ENCODE assay signal across 8 cellular contexts in the genomic region with DNA sequence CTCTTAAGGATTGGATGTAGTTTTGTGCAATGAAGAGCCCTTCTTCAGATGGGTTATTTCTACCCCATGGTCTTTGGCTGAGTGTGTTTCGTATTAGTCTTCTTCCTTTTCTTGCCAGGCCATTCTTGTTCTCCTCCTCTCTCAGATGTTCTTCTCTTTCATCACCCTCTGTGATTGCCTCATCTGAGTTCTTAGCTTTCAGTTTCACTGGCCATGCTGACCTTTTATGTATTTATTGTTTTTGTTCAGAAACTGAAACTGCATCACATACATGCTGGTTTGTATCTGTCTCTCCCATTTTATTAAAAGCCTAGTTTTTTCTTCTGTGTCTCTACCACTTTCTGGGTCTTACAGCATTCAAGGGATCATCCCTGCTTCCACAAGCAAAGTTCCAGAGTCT. TPM values are rescaled to one million over a fixed set of nuclear protein-coding genes. Genes with fewer than 3 reads are reported as not detected.
A peak's percentile ranks its signal among the peaks of the same experiment; 100 is the strongest.
DNase-seq lines count a peak whose midpoint lies in the region; ATAC-seq and TF ChIP-seq lines count a peak whose summit lies in the region.

No MANE protein-coding gene starts in this region.

- peak; percentile 59 for ATAC-seq in Right ventricle myocardium inferior
- ATAC-seq in HG03064 (IDR thresholded peaks at IDR 0.05; ENCODE audit: low read depth, unreplicated experiment): peak; percentile 50
- no peak for ATAC-seq in WTC11

- TF ChIP-seq CTCF in WTC11 (IDR thresholded peaks at IDR 0.05) (no peak), hepatocyte (IDR thresholded peaks at IDR 0.05; ENCODE audit: poor library complexity) (no peak)

- no peaks in the 10 kb centered on the region for H3K36me3 ChIP-seq in hepatocyte (replicated peaks; ENCODE audit: insufficient read depth, low read depth)

- no peaks in the 10 kb centered on the region for H4K20me1 ChIP-seq in hepatocyte (ENCODE audit: insufficient read depth, poor library complexity, severe bottlenecking)

- H3K4me2 ChIP-seq in hepatocyte: peak overlapping the region; percentile 42

- H3K36me3 Mint-ChIP-seq in WTC11: no peaks in the 10 kb centered on the region

- 100% methylated on average over 1 of the region's 1 CpG for WGBS in hepatocyte (ENCODE audit: low lambda C conversion rate, missing lambda C conversion rate)

- peaks cover 7% of the 10 kb centered on the region for H3K79me2 ChIP-seq in hepatocyte

- H3K4me3 Mint-ChIP-seq in WTC11: no peak overlapping the region

- peak overlapping the region; percentile 33 for H3K27ac ChIP-seq in hepatocyte

- H2AFZ ChIP-seq in hepatocyte: no peak overlapping the region

- H3K27ac Mint-ChIP-seq in WTC11: no peak overlapping the region

- POLR2A ChIA-PET in WTC11 (lab: Charles Lee): no interaction called here

- peaks cover 4% of the 10 kb centered on the region; the same call in 1 of the 2 replicates for H3K4me1 Mint-ChIP-seq in WTC11

- H3K9me3 Mint-ChIP-seq in WTC11: no peaks in the 10 kb centered on the region

- H3K4me3 ChIP-seq in hepatocyte: no peak overlapping the region

- H3K9me2 ChIP-seq in hepatocyte (replicated peaks; ENCODE audit: insufficient read depth): no peaks in the 10 kb centered on the region

- no peaks in the 10 kb centered on the region for H3K9me3 ChIP-seq in hepatocyte (ENCODE audit: low read depth)

- no peaks in the 10 kb centered on the region for H3K27me3 ChIP-seq in hepatocyte

- H3K4me1 ChIP-seq in hepatocyte (ENCODE audit: insufficient read depth): no peaks in the 10 kb centered on the region

- no peaks in the 10 kb centered on the region for H3K27me3 Mint-ChIP-seq in WTC11 (ENCODE audit: low read depth)

- CTCF ChIA-PET in WTC11 (lab: Charles Lee): no interaction called here

- DNase-seq in Right ventricle myocardium inferior (ENCODE audit: missing footprints) (no peak), cardiac septum (ENCODE audit: low spot score) (no peak), WTC11 (ENCODE audit: low spot score) (no peak), hepatocyte (ENCODE audit: low spot score) (peak; percentile 39), NCI-H187 treated with DMSO at 0.1 percent for 48 hours (lab: John Stamatoyannopoulos, UW) (no peak), NCI-H1092 (lab: John Stamatoyannopoulos, UW) (no peak)
- no peak for DNase-seq in activated CD8-positive, alpha-beta memory T cell treated with anti-CD3 and anti-CD28 coated beads, Interleukin-2, amount 50 U/mL, for 4 hours

- intact Hi-C loops in Right ventricle myocardium inferior (cut with DNase I): no loop called here
- intact Hi-C loops in cardiac septum (cut with DNase I): no loop called here

TF ChIP-seq in WTC11, 78 proteins besides CTCF, POLR2A, EP300 and RAD21:
- no peak for TF ChIP-seq ZNF219 (CRISPR knock-in tag; IDR thresholded peaks at IDR 0.05; ENCODE audit: borderline replicate concordance)
- peak; percentile 65 for TF ChIP-seq GABPB1 (CRISPR knock-in tag; IDR thresholded peaks at IDR 0.05)

RNA-seq across cellular contexts. Expression of gene PCGF5, which starts 21.7 kb away (rescaled TPM):
- total RNA-seq in Right ventricle myocardium inferior (63.2 TPM), cardiac septum (135 TPM), WTC11 (2021) (5.1 to 5.7 TPM (median 5.2 TPM) in 3 replicates), hepatocyte (31.7 and 38.7 TPM in 2 replicates)
- polyA plus RNA-seq in hepatocyte: 30.0 and 32.1 TPM in 2 replicates
